Comparison of ENCODE assay signal across 3 cellular contexts in the genomic region with DNA sequence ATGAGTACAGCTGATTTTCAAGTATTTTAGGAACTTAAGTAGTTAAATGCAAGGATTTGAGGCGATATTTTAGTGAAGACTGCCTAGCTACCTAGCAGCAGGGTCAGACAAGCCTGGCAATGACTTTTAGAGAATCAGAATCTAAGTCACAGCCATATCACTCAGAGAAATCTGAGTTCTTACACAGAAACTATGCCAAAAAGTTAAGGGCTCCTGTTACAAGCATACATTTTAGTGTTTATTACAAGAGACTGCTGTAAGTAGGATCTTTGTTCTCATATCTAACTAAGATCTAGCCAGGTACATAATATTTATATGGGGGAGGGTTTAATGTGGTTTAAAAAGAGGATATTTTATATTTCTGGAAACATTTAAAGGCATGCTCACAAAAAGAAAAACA.
TF ChIP-seq lines count a peak whose summit lies in the region.

No MANE protein-coding gene starts in this region.

TF ChIP-seq in HEK293, 187 proteins besides CTCF, POLR2A, EP300 and RAD21:
- TF ChIP-seq, protein P1, sequence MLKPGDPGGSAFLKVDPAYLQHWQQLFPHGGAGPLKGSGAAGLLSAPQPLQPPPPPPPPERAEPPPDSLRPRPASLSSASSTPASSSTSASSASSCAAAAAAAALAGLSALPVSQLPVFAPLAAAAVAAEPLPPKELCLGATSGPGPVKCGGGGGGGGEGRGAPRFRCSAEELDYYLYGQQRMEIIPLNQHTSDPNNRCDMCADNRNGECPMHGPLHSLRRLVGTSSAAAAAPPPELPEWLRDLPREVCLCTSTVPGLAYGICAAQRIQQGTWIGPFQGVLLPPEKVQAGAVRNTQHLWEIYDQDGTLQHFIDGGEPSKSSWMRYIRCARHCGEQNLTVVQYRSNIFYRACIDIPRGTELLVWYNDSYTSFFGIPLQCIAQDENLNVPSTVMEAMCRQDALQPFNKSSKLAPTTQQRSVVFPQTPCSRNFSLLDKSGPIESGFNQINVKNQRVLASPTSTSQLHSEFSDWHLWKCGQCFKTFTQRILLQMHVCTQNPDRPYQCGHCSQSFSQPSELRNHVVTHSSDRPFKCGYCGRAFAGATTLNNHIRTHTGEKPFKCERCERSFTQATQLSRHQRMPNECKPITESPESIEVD (tag by site-specific recombination; IDR thresholded peaks at IDR 0.05): 0 out of 2 replicates have a peak, but pooled peaks have one; percentile 20
- TF ChIP-seq ZEB2 (tag by site-specific recombination; IDR thresholded peaks at IDR 0.05): no peak
- TF ChIP-seq, protein P2, sequence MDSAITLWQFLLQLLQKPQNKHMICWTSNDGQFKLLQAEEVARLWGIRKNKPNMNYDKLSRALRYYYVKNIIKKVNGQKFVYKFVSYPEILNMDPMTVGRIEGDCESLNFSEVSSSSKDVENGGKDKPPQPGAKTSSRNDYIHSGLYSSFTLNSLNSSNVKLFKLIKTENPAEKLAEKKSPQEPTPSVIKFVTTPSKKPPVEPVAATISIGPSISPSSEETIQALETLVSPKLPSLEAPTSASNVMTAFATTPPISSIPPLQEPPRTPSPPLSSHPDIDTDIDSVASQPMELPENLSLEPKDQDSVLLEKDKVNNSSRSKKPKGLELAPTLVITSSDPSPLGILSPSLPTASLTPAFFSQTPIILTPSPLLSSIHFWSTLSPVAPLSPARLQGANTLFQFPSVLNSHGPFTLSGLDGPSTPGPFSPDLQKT (IDR thresholded peaks at IDR 0.05; ENCODE audit: borderline replicate concordance, low read depth, low read length): no peak
- no peak for TF ChIP-seq ZNF571 (tag by site-specific recombination; IDR thresholded peaks at IDR 0.05)
- peak; percentile 22; the same call in 1 of the 2 replicates for TF ChIP-seq ZBTB20 (tag by site-specific recombination; IDR thresholded peaks at IDR 0.05)

TF ChIP-seq in WTC11, 78 proteins besides CTCF, POLR2A, EP300 and RAD21 (continues in another document):
- TF ChIP-seq JUN (CRISPR knock-in tag; IDR thresholded peaks at IDR 0.05): no peak
- no peak for TF ChIP-seq ZNF121 (CRISPR knock-in tag; IDR thresholded peaks at IDR 0.05)
- TF ChIP-seq, protein P3, sequence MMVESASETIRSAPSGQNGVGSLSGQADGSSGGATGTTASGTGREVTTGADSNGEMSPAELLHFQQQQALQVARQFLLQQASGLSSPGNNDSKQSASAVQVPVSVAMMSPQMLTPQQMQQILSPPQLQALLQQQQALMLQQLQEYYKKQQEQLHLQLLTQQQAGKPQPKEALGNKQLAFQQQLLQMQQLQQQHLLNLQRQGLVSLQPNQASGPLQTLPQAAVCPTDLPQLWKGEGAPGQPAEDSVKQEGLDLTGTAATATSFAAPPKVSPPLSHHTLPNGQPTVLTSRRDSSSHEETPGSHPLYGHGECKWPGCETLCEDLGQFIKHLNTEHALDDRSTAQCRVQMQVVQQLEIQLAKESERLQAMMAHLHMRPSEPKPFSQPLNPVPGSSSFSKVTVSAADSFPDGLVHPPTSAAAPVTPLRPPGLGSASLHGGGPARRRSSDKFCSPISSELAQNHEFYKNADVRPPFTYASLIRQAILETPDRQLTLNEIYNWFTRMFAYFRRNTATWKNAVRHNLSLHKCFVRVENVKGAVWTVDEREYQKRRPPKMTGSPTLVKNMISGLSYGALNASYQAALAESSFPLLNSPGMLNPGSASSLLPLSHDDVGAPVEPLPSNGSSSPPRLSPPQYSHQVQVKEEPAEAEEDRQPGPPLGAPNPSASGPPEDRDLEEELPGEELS (CRISPR knock-in tag; IDR thresholded peaks at IDR 0.05): no peak
- no peak for TF ChIP-seq ZNF396 (CRISPR knock-in tag; IDR thresholded peaks at IDR 0.05; ENCODE audit: borderline replicate concordance)
- TF ChIP-seq, protein P4, sequence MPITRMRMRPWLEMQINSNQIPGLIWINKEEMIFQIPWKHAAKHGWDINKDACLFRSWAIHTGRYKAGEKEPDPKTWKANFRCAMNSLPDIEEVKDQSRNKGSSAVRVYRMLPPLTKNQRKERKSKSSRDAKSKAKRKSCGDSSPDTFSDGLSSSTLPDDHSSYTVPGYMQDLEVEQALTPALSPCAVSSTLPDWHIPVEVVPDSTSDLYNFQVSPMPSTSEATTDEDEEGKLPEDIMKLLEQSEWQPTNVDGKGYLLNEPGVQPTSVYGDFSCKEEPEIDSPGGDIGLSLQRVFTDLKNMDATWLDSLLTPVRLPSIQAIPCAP (CRISPR knock-in tag; IDR thresholded peaks at IDR 0.05): no peak
- TF ChIP-seq, protein P5, sequence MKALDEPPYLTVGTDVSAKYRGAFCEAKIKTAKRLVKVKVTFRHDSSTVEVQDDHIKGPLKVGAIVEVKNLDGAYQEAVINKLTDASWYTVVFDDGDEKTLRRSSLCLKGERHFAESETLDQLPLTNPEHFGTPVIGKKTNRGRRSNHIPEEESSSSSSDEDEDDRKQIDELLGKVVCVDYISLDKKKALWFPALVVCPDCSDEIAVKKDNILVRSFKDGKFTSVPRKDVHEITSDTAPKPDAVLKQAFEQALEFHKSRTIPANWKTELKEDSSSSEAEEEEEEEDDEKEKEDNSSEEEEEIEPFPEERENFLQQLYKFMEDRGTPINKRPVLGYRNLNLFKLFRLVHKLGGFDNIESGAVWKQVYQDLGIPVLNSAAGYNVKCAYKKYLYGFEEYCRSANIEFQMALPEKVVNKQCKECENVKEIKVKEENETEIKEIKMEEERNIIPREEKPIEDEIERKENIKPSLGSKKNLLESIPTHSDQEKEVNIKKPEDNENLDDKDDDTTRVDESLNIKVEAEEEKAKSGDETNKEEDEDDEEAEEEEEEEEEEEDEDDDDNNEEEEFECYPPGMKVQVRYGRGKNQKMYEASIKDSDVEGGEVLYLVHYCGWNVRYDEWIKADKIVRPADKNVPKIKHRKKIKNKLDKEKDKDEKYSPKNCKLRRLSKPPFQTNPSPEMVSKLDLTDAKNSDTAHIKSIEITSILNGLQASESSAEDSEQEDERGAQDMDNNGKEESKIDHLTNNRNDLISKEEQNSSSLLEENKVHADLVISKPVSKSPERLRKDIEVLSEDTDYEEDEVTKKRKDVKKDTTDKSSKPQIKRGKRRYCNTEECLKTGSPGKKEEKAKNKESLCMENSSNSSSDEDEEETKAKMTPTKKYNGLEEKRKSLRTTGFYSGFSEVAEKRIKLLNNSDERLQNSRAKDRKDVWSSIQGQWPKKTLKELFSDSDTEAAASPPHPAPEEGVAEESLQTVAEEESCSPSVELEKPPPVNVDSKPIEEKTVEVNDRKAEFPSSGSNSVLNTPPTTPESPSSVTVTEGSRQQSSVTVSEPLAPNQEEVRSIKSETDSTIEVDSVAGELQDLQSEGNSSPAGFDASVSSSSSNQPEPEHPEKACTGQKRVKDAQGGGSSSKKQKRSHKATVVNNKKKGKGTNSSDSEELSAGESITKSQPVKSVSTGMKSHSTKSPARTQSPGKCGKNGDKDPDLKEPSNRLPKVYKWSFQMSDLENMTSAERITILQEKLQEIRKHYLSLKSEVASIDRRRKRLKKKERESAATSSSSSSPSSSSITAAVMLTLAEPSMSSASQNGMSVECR (CRISPR knock-in tag; IDR thresholded peaks at IDR 0.05; ENCODE audit: borderline replicate concordance): no peak
- TF ChIP-seq HMGA2 (CRISPR knock-in tag; IDR thresholded peaks at IDR 0.05): no peak
- TF ChIP-seq NFATC4 (CRISPR knock-in tag; IDR thresholded peaks at IDR 0.05): no peak
- TF ChIP-seq NR2C2 (CRISPR knock-in tag; IDR thresholded peaks at IDR 0.05): no peak
- TF ChIP-seq ZNF671 (CRISPR knock-in tag; IDR thresholded peaks at IDR 0.05): no peak
- TF ChIP-seq, protein P6, sequence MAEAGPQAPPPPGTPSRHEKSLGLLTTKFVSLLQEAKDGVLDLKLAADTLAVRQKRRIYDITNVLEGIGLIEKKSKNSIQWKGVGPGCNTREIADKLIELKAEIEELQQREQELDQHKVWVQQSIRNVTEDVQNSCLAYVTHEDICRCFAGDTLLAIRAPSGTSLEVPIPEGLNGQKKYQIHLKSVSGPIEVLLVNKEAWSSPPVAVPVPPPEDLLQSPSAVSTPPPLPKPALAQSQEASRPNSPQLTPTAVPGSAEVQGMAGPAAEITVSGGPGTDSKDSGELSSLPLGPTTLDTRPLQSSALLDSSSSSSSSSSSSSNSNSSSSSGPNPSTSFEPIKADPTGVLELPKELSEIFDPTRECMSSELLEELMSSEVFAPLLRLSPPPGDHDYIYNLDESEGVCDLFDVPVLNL (CRISPR knock-in tag; IDR thresholded peaks at IDR 0.05; ENCODE audit: borderline replicate concordance, low read depth): no peak

TF ChIP-seq in neural cell, 6 proteins besides CTCF, POLR2A, EP300 and RAD21:
- TF ChIP-seq SMC3 (conservative IDR thresholded peaks at IDR 0.05; ENCODE audit: poor library complexity) (no peak), MXI1 (conservative IDR thresholded peaks at IDR 0.05; ENCODE audit: poor library complexity, severe bottlenecking) (no peak), TAF1 (IDR thresholded peaks at IDR 0.05; ENCODE audit: low read depth) (no peak), EZH2 (IDR thresholded peaks at IDR 0.05; ENCODE audit: borderline replicate concordance, insufficient read depth, low read length, poor library complexity, severe bottlenecking) (no peak), POLR2AphosphoS5 (IDR thresholded peaks at IDR 0.05) (no peak)
- TF ChIP-seq, protein P7, sequence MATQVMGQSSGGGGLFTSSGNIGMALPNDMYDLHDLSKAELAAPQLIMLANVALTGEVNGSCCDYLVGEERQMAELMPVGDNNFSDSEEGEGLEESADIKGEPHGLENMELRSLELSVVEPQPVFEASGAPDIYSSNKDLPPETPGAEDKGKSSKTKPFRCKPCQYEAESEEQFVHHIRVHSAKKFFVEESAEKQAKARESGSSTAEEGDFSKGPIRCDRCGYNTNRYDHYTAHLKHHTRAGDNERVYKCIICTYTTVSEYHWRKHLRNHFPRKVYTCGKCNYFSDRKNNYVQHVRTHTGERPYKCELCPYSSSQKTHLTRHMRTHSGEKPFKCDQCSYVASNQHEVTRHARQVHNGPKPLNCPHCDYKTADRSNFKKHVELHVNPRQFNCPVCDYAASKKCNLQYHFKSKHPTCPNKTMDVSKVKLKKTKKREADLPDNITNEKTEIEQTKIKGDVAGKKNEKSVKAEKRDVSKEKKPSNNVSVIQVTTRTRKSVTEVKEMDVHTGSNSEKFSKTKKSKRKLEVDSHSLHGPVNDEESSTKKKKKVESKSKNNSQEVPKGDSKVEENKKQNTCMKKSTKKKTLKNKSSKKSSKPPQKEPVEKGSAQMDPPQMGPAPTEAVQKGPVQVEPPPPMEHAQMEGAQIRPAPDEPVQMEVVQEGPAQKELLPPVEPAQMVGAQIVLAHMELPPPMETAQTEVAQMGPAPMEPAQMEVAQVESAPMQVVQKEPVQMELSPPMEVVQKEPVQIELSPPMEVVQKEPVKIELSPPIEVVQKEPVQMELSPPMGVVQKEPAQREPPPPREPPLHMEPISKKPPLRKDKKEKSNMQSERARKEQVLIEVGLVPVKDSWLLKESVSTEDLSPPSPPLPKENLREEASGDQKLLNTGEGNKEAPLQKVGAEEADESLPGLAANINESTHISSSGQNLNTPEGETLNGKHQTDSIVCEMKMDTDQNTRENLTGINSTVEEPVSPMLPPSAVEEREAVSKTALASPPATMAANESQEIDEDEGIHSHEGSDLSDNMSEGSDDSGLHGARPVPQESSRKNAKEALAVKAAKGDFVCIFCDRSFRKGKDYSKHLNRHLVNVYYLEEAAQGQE (IDR thresholded peaks at IDR 0.05; ENCODE audit: borderline replicate concordance): no peak
